In genomic region chr22:46057206-46057605, GRCh38 we compare ENCODE assay signal across 8 cellular contexts.
A peak's percentile ranks its signal among the peaks of the same experiment; 100 is the strongest.
DNase-seq lines count a peak whose midpoint lies in the region; ATAC-seq and TF ChIP-seq lines count a peak whose summit lies in the region.

No MANE protein-coding gene starts in this region.

- H3K27me3 Mint-ChIP-seq in activated CD4-positive, alpha-beta T cell treated with anti-CD3 and anti-CD28 coated beads, Interleukin-2, amount 10 ng/mL, durations not matched to agents 7 days and 5 days = no peaks in the 10 kb centered on the region

- H3K36me3 Mint-ChIP-seq in activated CD4-positive, alpha-beta T cell treated with anti-CD3 and anti-CD28 coated beads, Interleukin-2, amount 10 ng/mL, durations not matched to agents 7 days and 5 days (ENCODE audit: low read depth) = peaks cover 4% of the 10 kb centered on the region

- CTCF ChIA-PET in activated CD4-positive, alpha-beta T cell treated with anti-CD3 and anti-CD28 coated beads, Interleukin-2, amount 10 ng/mL, durations not matched to agents 7 days and 5 days (lab: Charles Lee) = interaction anchor here (0.8 to 0.9 kb wide), 2 partner anchors 15 to 38 kb away, joined by 3 read pairs; no protein-coding TSS in a partner anchor

- H3K9me3 Mint-ChIP-seq in activated CD4-positive, alpha-beta T cell treated with anti-CD3 and anti-CD28 coated beads, Interleukin-2, amount 10 ng/mL, durations not matched to agents 7 days and 5 days = no peaks in the 10 kb centered on the region

- H3K4me3 ChIP-seq in astrocyte of the cerebellum (ENCODE audit: low read depth, low read length) (peak overlapping the region; percentile 27), lower lobe of right lung (peak overlapping the region; percentile 87), tibial nerve (peak overlapping the region; percentile 0 to 77 (median 29))

- in situ Hi-C loops in astrocyte of the cerebellum (cut with HindIII; ENCODE audit: low sequenced_read_pairs) = no loop called here

- TF ChIP-seq CTCF in astrocyte of the cerebellum (IDR thresholded peaks at IDR 0.05; ENCODE audit: low read depth, low read length, missing control alignments) = no peak
- TF ChIP-seq CTCF in lower lobe of right lung (IDR thresholded peaks at IDR 0.05) = no peak
- no peak for TF ChIP-seq CTCF in tibial nerve (IDR thresholded peaks at IDR 0.05)

- H3K4me1 Mint-ChIP-seq in activated CD4-positive, alpha-beta T cell treated with anti-CD3 and anti-CD28 coated beads, Interleukin-2, amount 10 ng/mL, durations not matched to agents 7 days and 5 days = peaks cover 54% of the 10 kb centered on the region

- no peak for ATAC-seq in lower lobe of right lung
- ATAC-seq in GM21423 (IDR thresholded peaks at IDR 0.05; ENCODE audit: unreplicated experiment) = no peak

- peaks cover 81% of the 10 kb centered on the region for H3K4me1 ChIP-seq in lower lobe of right lung
- H3K4me1 ChIP-seq in tibial nerve = peaks cover 0 to 81% (median 64%) of the 10 kb centered on the region in 4 donors

- DNase-seq in activated CD4-positive, alpha-beta T cell treated with anti-CD3 and anti-CD28 coated beads, Interleukin-2, amount 10 ng/mL, durations not matched to agents 7 days and 5 days = no peak
- DNase-seq in activated CD4-positive, alpha-beta T cell treated with anti-CD3 and anti-CD28 coated beads, Interleukin-2, amount 50 U/mL, for 48 hours = no peak
- DNase-seq in astrocyte of the cerebellum (ENCODE audit: low read depth) = no peak
- DNase-seq in lower lobe of right lung = peak; percentile 39
- DNase-seq in tibial nerve (ENCODE audit: low spot score in 2 of 2) = peak in 1 of 2 donors; percentile 17
- no peak for DNase-seq in NCI-H2029 (lab: John Stamatoyannopoulos, UW)
- DNase-seq in stimulated activated CD4-positive, alpha-beta T cell treated with anti-CD3 and anti-CD28 coated beads, Interleukin-4, amount 100 ng/mL, for 1 hour = no peak

- H3K36me3 ChIP-seq in lower lobe of right lung = no peaks in the 10 kb centered on the region
- no peaks in the 10 kb centered on the region for H3K36me3 ChIP-seq in tibial nerve

- intact Hi-C loops in lower lobe of right lung (cut with DNase I) = no loop called here

- H3K27ac Mint-ChIP-seq in activated CD4-positive, alpha-beta T cell treated with anti-CD3 and anti-CD28 coated beads, Interleukin-2, amount 10 ng/mL, durations not matched to agents 7 days and 5 days = peak overlapping the region; percentile 94

- H3K9me3 ChIP-seq in lower lobe of right lung = no peaks in the 10 kb centered on the region
- no peaks in the 10 kb centered on the region for H3K9me3 ChIP-seq in tibial nerve

- H3K27me3 ChIP-seq in lower lobe of right lung (ENCODE audit: low read depth) (no peaks in the 10 kb centered on the region), tibial nerve (no peaks in the 10 kb centered on the region)

- no peak for TF ChIP-seq POLR2A in tibial nerve (IDR thresholded peaks at IDR 0.05)

- POLR2A ChIA-PET in activated CD4-positive, alpha-beta T cell treated with anti-CD3 and anti-CD28 coated beads, Interleukin-2, amount 10 ng/mL, durations not matched to agents 7 days and 5 days (lab: Charles Lee) = no interaction called here

- 9 to 19% methylated on average over 8 of the region's 8 CpGs for WGBS in tibial nerve, 2 donors

- no peak overlapping the region for H3K4me3 Mint-ChIP-seq in activated CD4-positive, alpha-beta T cell treated with anti-CD3 and anti-CD28 coated beads, Interleukin-2, amount 10 ng/mL, durations not matched to agents 7 days and 5 days

- peak in 1 of 2 donors; percentile 30 for TF ChIP-seq EP300 in tibial nerve (IDR thresholded peaks at IDR 0.05)

- H3K27ac ChIP-seq in lower lobe of right lung = peak overlapping the region; percentile 98
- H3K27ac ChIP-seq in tibial nerve = peak overlapping the region; percentile 95 to 100 (median 98)

Comparison
In these comparisons a context has a peak if more than half of its experiments do, and no peak if none do; other contexts are left out.
1. H3K4me3 ChIP-seq: peak in every context shown above with its lines; median percentile 87 in lower lobe of right lung; 29 in tibial nerve; 27 in astrocyte of the cerebellum.